Comparison of ENCODE assay signal across 11 cellular contexts in genomic region chr15:68871507-68871906, GRCh38. TPM values are rescaled to one million over a fixed set of nuclear protein-coding genes. Genes with fewer than 3 reads are reported as not detected.
"Had no signal": no experiment of that assay in that cellular context is flagged by ENCODE, and none has a peak within 500 bp of the region (broad histone marks: within the 10 kb centered on the region; RNA-seq: fewer than 3 reads in every experiment).

No MANE protein-coding gene starts in this region.

- H3K9me3 ChIP-seq: HAP-1 had no signal

- H3K27ac Mint-ChIP-seq: HFFc6 had no signal

- ATAC-seq: K562 had no signal

- H3K36me3 ChIP-seq: HAP-1 had no signal

- DNase-seq: GM23248, GOT3, H7, HFFc6, IMR-90, KG1 had no signal

- H3K4me3 Mint-ChIP-seq: HFFc6 had no signal

- FAIRE-seq: HTR-8/SVneo, K562 had no signal

- H3K4me3 ChIP-seq: GM23248, HAP-1, K562 had no signal

- H3K9me3 Mint-ChIP-seq: HFFc6 had no signal

- H3K27ac ChIP-seq: GM23248 had no signal

RNA-seq across cellular contexts. Expression of gene SPESP1, which starts 58.8 kb away (rescaled TPM):
- total RNA-seq: H4, HT-29, K562 had no signal
